14 cellular contexts compared by ENCODE assay signal in genomic region chr6:43983632-43984031, GRCh38.
DNase-seq lines count a peak whose midpoint lies in the region; ATAC-seq and TF ChIP-seq lines count a peak whose summit lies in the region.
"Had no signal": no experiment of that assay in that cellular context is flagged by ENCODE, and none has a peak within 500 bp of the region (broad histone marks: within the 10 kb centered on the region; RNA-seq: fewer than 3 reads in every experiment).

No MANE protein-coding gene starts in this region.

- ATAC-seq in HG03108 (IDR thresholded peaks at IDR 0.05; ENCODE audit: unreplicated experiment): no peak
- ATAC-seq: Panc1 had no signal

- no peak overlapping the region for H3K4me3 ChIP-seq in brain microvascular endothelial cell (ENCODE audit: low read depth, low read length)
- H3K4me3 ChIP-seq: thoracic aorta had no signal

- H3K27ac ChIP-seq in brain microvascular endothelial cell: no peak overlapping the region

- DNase-seq in DMS53 treated with DMSO at 0.1 percent for 48 hours (lab: John Stamatoyannopoulos, UW; ENCODE audit: unreplicated experiment): peak; percentile 39
- DNase-seq in NCI-H1105 treated with DMSO at 0.1 percent for 48 hours (lab: John Stamatoyannopoulos, UW): peak; percentile 71
- DNase-seq in NCI-H510A treated with DMSO at 0.1 percent for 48 hours (lab: John Stamatoyannopoulos, UW): peak; percentile 74
- peak; percentile 33 for DNase-seq in mesenteric fat pad (ENCODE audit: low spot score)
- no peak for DNase-seq in brain microvascular endothelial cell
- DNase-seq in Ammon's horn (ENCODE audit: low spot score): no peak
- DNase-seq: activated T-cell treated with anti-CD3 and anti-CD28 coated beads, Interleukin-2, amount 50 U/mL, for 48 hours; AML-193; effector CD8-positive, alpha-beta T cell; NCI-H524; small intestine had no signal

- no peaks in the 10 kb centered on the region for H3K36me3 ChIP-seq in brain microvascular endothelial cell (replicated peaks)
- H3K36me3 ChIP-seq: thoracic aorta had no signal

- no peaks in the 10 kb centered on the region for H3K27me3 ChIP-seq in brain microvascular endothelial cell (replicated peaks)

- in situ Hi-C loops in brain microvascular endothelial cell (cut with HindIII; ENCODE audit: low pct_ligation_motif_present, low sequenced_read_pairs): no loop called here

- TF ChIP-seq CTCF in brain microvascular endothelial cell (IDR thresholded peaks at IDR 0.05; ENCODE audit: low read depth, low read length, missing control alignments): no peak

Comparison
In these comparisons a context has a peak if more than half of its experiments do, and no peak if none do; other contexts are left out.
1. DNase-seq: peak in DMS53 treated with DMSO at 0.1 percent for 48 hours (single experiment), NCI-H1105 treated with DMSO at 0.1 percent for 48 hours (single experiment), NCI-H510A treated with DMSO at 0.1 percent for 48 hours (single experiment) and mesenteric fat pad (single experiment); none in brain microvascular endothelial cell (single experiment) and Ammon's horn (single experiment).